In genomic region chr11:65261591-65262380, GRCh38 we compare ENCODE assay signal across 8 cellular contexts. TPM values are rescaled to one million over a fixed set of nuclear protein-coding genes. Genes with fewer than 3 reads are reported as not detected.
DNase-seq lines count a peak whose midpoint lies in the region; ATAC-seq and TF ChIP-seq lines count a peak whose summit lies in the region.

POLA2 (plus strand) TSS chr11:65261962; CDS start chr11:65262293, 331 bp downstream.

- H3K9me3 ChIP-seq in OCI-LY1 (ENCODE audit: low read length): no peaks in the 10 kb centered on the region

- peak within 1 kb of the TSS; percentile 95 for H3K4me3 ChIP-seq in OCI-LY1 (ENCODE audit: low read depth, low read length, poor library complexity, severe bottlenecking)

- peaks cover 14% of the 10 kb centered on the region for H3K4me1 Mint-ChIP-seq in endothelial cell (ENCODE audit: unreplicated experiment)

- no peaks in the 10 kb centered on the region for H4K20me1 ChIP-seq in OCI-LY1 (ENCODE audit: insufficient read depth, low read length)

- H3K9me3 Mint-ChIP-seq in endothelial cell (ENCODE audit: unreplicated experiment): no peaks in the 10 kb centered on the region

- H3K27ac Mint-ChIP-seq in endothelial cell (ENCODE audit: unreplicated experiment): peak within 1 kb of the TSS; percentile 88

- peak; percentile 100 for DNase-seq in D341Med (ENCODE audit: low spot score)
- peak; percentile 95 for DNase-seq in HuH-7 (ENCODE audit: low spot score)
- DNase-seq in activated CD8-positive, alpha-beta memory T cell treated with anti-CD3 and anti-CD28 coated beads, Interleukin-2, amount 50 U/mL, for 4 hours: peak; percentile 94
- DNase-seq in endothelial cell (ENCODE audit: low spot score): peak; percentile 96
- DNase-seq in midbrain (lab: John Stamatoyannopoulos, UW): peak; percentile 95
- DNase-seq in stimulated activated CD8-positive, alpha-beta memory T cell treated with anti-CD3 and anti-CD28 coated beads, Interleukin-15, amount 100 ng/mL, for 48 hours (ENCODE audit: low read depth in 2 of 2): peak; percentile 94 to 95

- H3K79me2 ChIP-seq in OCI-LY1 (ENCODE audit: insufficient read depth, low read length): peaks cover 27% of the 10 kb centered on the region

- TF ChIP-seq CTCF in OCI-LY1 (IDR thresholded peaks at IDR 0.05; ENCODE audit: low read length): no peak
- TF ChIP-seq CTCF in endothelial cell (IDR thresholded peaks at IDR 0.05; ENCODE audit: unreplicated experiment): no peak

- peaks cover 11% of the 10 kb centered on the region for H3K36me3 Mint-ChIP-seq in endothelial cell (ENCODE audit: low read depth, unreplicated experiment)

- H3K27me3 Mint-ChIP-seq in endothelial cell (ENCODE audit: unreplicated experiment): peaks cover 5% of the 10 kb centered on the region

- peak; percentile 82 for ATAC-seq in GM21515 (IDR thresholded peaks at IDR 0.05; ENCODE audit: unreplicated experiment)

- peaks cover 25% of the 10 kb centered on the region; the same call in 1 of the 2 replicates for H3K36me3 ChIP-seq in OCI-LY1 (ENCODE audit: insufficient read depth, low read length)

- peak within 1 kb of the TSS; percentile 96 for H3K4me2 ChIP-seq in OCI-LY1 (ENCODE audit: low read length)

- no peaks in the 10 kb centered on the region for H3K9me2 ChIP-seq in OCI-LY1 (ENCODE audit: low read depth, low read length)

- no peak within 1 kb of the TSS for H2AFZ ChIP-seq in OCI-LY1 (ENCODE audit: low read length)

- peak within 1 kb of the TSS; percentile 57 for H3K27ac ChIP-seq in OCI-LY1 (ENCODE audit: low read depth, low read length, poor library complexity, severe bottlenecking)

- H3K4me3 Mint-ChIP-seq in endothelial cell (ENCODE audit: unreplicated experiment): peak within 1 kb of the TSS; percentile 97

- no peaks in the 10 kb centered on the region for H3K27me3 ChIP-seq in OCI-LY1 (ENCODE audit: insufficient read depth, low read length)

- peaks cover 5% of the 10 kb centered on the region; the same call in 1 of the 2 replicates for H3F3A ChIP-seq in OCI-LY1 (ENCODE audit: insufficient read depth, low read length)

- H3K4me1 ChIP-seq in OCI-LY1 (ENCODE audit: insufficient read depth, low read length, severe bottlenecking): peaks cover 30% of the 10 kb centered on the region

- peak within 1 kb of the TSS; percentile 98 for H3K9ac ChIP-seq in OCI-LY1 (ENCODE audit: low read length)

RNA-seq across cellular contexts. Expression of gene POLA2, which starts in this region (rescaled TPM):
- total RNA-seq in endothelial cell (ENCODE audit: unreplicated experiment): 17.9 TPM

Comparison
In these comparisons a context has a peak if more than half of its experiments do, and no peak if none do; other contexts are left out.
1. Peak in every context shown above with its lines: DNase-seq, ATAC-seq, H3K4me3 ChIP-seq and H3K27ac ChIP-seq.